In genomic region chr10:22542773-22543172, GRCh38 we compare ENCODE assay signal across 2 cellular contexts.
A peak's percentile ranks its signal among the peaks of the same experiment; 100 is the strongest.
TF ChIP-seq lines count a peak whose summit lies in the region.

No MANE protein-coding gene starts in this region.

TF ChIP-seq in SK-N-SH, 30 proteins besides CTCF, POLR2A, EP300 and RAD21:
- TF ChIP-seq NFIC (IDR thresholded peaks at IDR 0.05; ENCODE audit: borderline replicate concordance) (no peak), RCOR1 (IDR thresholded peaks at IDR 0.05; ENCODE audit: low read length) (peak; percentile 86; the same call in 1 of the 2 replicates), RFX5 (IDR thresholded peaks at IDR 0.05; ENCODE audit: low read length) (no peak), ELF1 (IDR thresholded peaks at IDR 0.05) (no peak), FOSL2 (IDR thresholded peaks at IDR 0.05; ENCODE audit: borderline replicate concordance, low read depth) (no peak), GATA2 (CRISPR knock-in tag; IDR thresholded peaks at IDR 0.05) (peak; percentile 83), TEAD4 (IDR thresholded peaks at IDR 0.05; ENCODE audit: borderline replicate concordance, insufficient read depth) (no peak)

TF ChIP-seq in H1, 55 proteins besides CTCF, POLR2A, EP300 and RAD21:
- no peak for TF ChIP-seq USF2 (IDR thresholded peaks at IDR 0.05; ENCODE audit: low read length)
- TF ChIP-seq TBP (IDR thresholded peaks at IDR 0.05; ENCODE audit: low read depth, low read length): no peak
- no peak for TF ChIP-seq SRF (IDR thresholded peaks at IDR 0.05; ENCODE audit: low read depth, low read length)
- no peak for TF ChIP-seq TEAD4 (IDR thresholded peaks at IDR 0.05; ENCODE audit: low read depth, low read length)
- no peak for TF ChIP-seq KDM5A (IDR thresholded peaks at IDR 0.05; ENCODE audit: low read length)
